Comparison of ENCODE assay signal across 1 cellular context in genomic region chr7:105012503-105013282, GRCh38.
A peak's percentile ranks its signal among the peaks of the same experiment; 100 is the strongest.
TF ChIP-seq lines count a peak whose summit lies in the region.

No MANE protein-coding gene starts in this region.

TF ChIP-seq in HEK293, 187 proteins besides CTCF, POLR2A, EP300 and RAD21 (continued from another document and continues in another):
- TF ChIP-seq ZNF266 (tag by site-specific recombination; IDR thresholded peaks at IDR 0.05; ENCODE audit: low read depth) (no peak), ZEB2 (tag by site-specific recombination; IDR thresholded peaks at IDR 0.05) (peak; percentile 98), HOXA7 (CRISPR knock-in tag; IDR thresholded peaks at IDR 0.05; ENCODE audit: borderline replicate concordance) (no peak), ZNF555 (tag by site-specific recombination; conservative IDR thresholded peaks at IDR 0.05) (no peak), GLI2 (tag by site-specific recombination; IDR thresholded peaks at IDR 0.05; ENCODE audit: borderline replicate concordance, low read depth) (no peak), ZNF112 (tag by site-specific recombination; IDR thresholded peaks at IDR 0.05) (no peak), ZNF48 (tag by site-specific recombination; IDR thresholded peaks at IDR 0.05) (no peak), ZNF157 (tag by site-specific recombination; IDR thresholded peaks at IDR 0.05) (no peak), ZNF473 (tag by site-specific recombination; IDR thresholded peaks at IDR 0.05) (no peak), HOXC10 (CRISPR knock-in tag; IDR thresholded peaks at IDR 0.05) (no peak; the same call in 1 of the 2 replicates), ZNF146 (tag by site-specific recombination; IDR thresholded peaks at IDR 0.05) (peak; percentile 60), ZSCAN30 (tag by site-specific recombination; IDR thresholded peaks at IDR 0.05) (peak; percentile 95), ZNF394 (tag by site-specific recombination; IDR thresholded peaks at IDR 0.05; ENCODE audit: borderline replicate concordance) (peak; percentile 75), KLF10 (tag by site-specific recombination; IDR thresholded peaks at IDR 0.05) (peak; percentile 96), ZNF132 (tag by site-specific recombination; IDR thresholded peaks at IDR 0.05; ENCODE audit: borderline replicate concordance) (no peak), SCRT2 (tag by site-specific recombination; IDR thresholded peaks at IDR 0.05) (peak; percentile 79), ZNF174 (tag by site-specific recombination; IDR thresholded peaks at IDR 0.05) (no peak), ZNF121 (tag by site-specific recombination; IDR thresholded peaks at IDR 0.05) (peak; percentile 49; the same call in 1 of the 2 replicates), ZNF433 (tag by site-specific recombination; IDR thresholded peaks at IDR 0.05; ENCODE audit: low read depth) (no peak), ZNF707 (tag by site-specific recombination; IDR thresholded peaks at IDR 0.05) (no peak), ZFHX2 (tag by site-specific recombination; conservative IDR thresholded peaks at IDR 0.05) (peak; percentile 99), ZNF843 (tag by site-specific recombination; IDR thresholded peaks at IDR 0.05) (peak; percentile 89), ZNF292 (tag by site-specific recombination; IDR thresholded peaks at IDR 0.05; ENCODE audit: borderline replicate concordance, low read depth) (no peak), ZNF837 (tag by site-specific recombination; IDR thresholded peaks at IDR 0.05) (peak; percentile 61; the same call in 1 of the 2 replicates), KLF1 (tag by site-specific recombination; IDR thresholded peaks at IDR 0.05) (peak; percentile 94), SP3 (tag by site-specific recombination; IDR thresholded peaks at IDR 0.05) (peak; percentile 77), ZSCAN16 (tag by site-specific recombination; IDR thresholded peaks at IDR 0.05) (peak; percentile 43; the same call in 1 of the 2 replicates), PRDM10 (tag by site-specific recombination; IDR thresholded peaks at IDR 0.05) (no peak; the same call in 1 of the 2 replicates), ZNF610 (tag by site-specific recombination; IDR thresholded peaks at IDR 0.05; ENCODE audit: borderline replicate concordance) (peak; percentile 89), ZNF549 (tag by site-specific recombination; IDR thresholded peaks at IDR 0.05) (no peak), SETDB1 (IDR thresholded peaks at IDR 0.05; ENCODE audit: insufficient read length, low read length) (no peak), ZNF664 (tag by site-specific recombination; IDR thresholded peaks at IDR 0.05) (no peak), KLF8 (tag by site-specific recombination; IDR thresholded peaks at IDR 0.05) (peak; percentile 99), ZNF777 (tag by site-specific recombination; IDR thresholded peaks at IDR 0.05; ENCODE audit: borderline replicate concordance) (no peak), ZNF792 (tag by site-specific recombination; IDR thresholded peaks at IDR 0.05) (peak; percentile 56; the same call in 1 of the 2 replicates), ZNF10 (tag by site-specific recombination; IDR thresholded peaks at IDR 0.05) (no peak; the same call in 1 of the 2 replicates), ZNF26 (tag by site-specific recombination; IDR thresholded peaks at IDR 0.05) (no peak), ZNF621 (tag by site-specific recombination; IDR thresholded peaks at IDR 0.05) (no peak), REPIN1 (tag by site-specific recombination; IDR thresholded peaks at IDR 0.05; ENCODE audit: low read depth) (0 out of 2 replicates have a peak, but pooled peaks have one; percentile 20), YY2 (tag by site-specific recombination; IDR thresholded peaks at IDR 0.05) (peak; percentile 82), MYNN (tag by site-specific recombination; IDR thresholded peaks at IDR 0.05; ENCODE audit: borderline replicate concordance) (no peak), GLI4 (tag by site-specific recombination; IDR thresholded peaks at IDR 0.05) (peak; percentile 6), ZNF19 (tag by site-specific recombination; IDR thresholded peaks at IDR 0.05; ENCODE audit: low read depth) (no peak), ZNF571 (tag by site-specific recombination; IDR thresholded peaks at IDR 0.05) (no peak), FEZF1 (tag by site-specific recombination; IDR thresholded peaks at IDR 0.05) (peak; percentile 34; the same call in 1 of the 2 replicates), KLF9 (tag by site-specific recombination; IDR thresholded peaks at IDR 0.05; ENCODE audit: low read depth) (peak; percentile 74), ZNF701 (tag by site-specific recombination; IDR thresholded peaks at IDR 0.05) (no peak), ZBTB17 (tag by site-specific recombination; IDR thresholded peaks at IDR 0.05) (peak; percentile 92), ZBTB1 (tag by site-specific recombination; IDR thresholded peaks at IDR 0.05) (peak; percentile 89; the same call in 1 of the 2 replicates), ZNF37A (tag by site-specific recombination; IDR thresholded peaks at IDR 0.05) (no peak), KLF7 (tag by site-specific recombination; IDR thresholded peaks at IDR 0.05; ENCODE audit: borderline replicate concordance) (peak; percentile 97), ZNF324 (tag by site-specific recombination; IDR thresholded peaks at IDR 0.05) (peak; percentile 96), ZNF677 (tag by site-specific recombination; IDR thresholded peaks at IDR 0.05) (no peak), TRIM28 (IDR thresholded peaks at IDR 0.05; ENCODE audit: borderline replicate concordance, low read length) (no peak), ZNF530 (tag by site-specific recombination; IDR thresholded peaks at IDR 0.05; ENCODE audit: low read depth) (no peak), ZNF521 (tag by site-specific recombination; IDR thresholded peaks at IDR 0.05) (no peak), ZNF600 (tag by site-specific recombination; IDR thresholded peaks at IDR 0.05) (peak; percentile 96), ZNF23 (tag by site-specific recombination; IDR thresholded peaks at IDR 0.05; ENCODE audit: borderline replicate concordance) (peak; percentile 75; the same call in 1 of the 2 replicates), HOXD13 (CRISPR knock-in tag; IDR thresholded peaks at IDR 0.05; ENCODE audit: borderline replicate concordance) (no peak; the same call in 1 of the 2 replicates), ZBTB20 (tag by site-specific recombination; IDR thresholded peaks at IDR 0.05) (peak; percentile 77), GLIS1 (tag by site-specific recombination; IDR thresholded peaks at IDR 0.05) (peak; percentile 89)
- TF ChIP-seq, protein P1, sequence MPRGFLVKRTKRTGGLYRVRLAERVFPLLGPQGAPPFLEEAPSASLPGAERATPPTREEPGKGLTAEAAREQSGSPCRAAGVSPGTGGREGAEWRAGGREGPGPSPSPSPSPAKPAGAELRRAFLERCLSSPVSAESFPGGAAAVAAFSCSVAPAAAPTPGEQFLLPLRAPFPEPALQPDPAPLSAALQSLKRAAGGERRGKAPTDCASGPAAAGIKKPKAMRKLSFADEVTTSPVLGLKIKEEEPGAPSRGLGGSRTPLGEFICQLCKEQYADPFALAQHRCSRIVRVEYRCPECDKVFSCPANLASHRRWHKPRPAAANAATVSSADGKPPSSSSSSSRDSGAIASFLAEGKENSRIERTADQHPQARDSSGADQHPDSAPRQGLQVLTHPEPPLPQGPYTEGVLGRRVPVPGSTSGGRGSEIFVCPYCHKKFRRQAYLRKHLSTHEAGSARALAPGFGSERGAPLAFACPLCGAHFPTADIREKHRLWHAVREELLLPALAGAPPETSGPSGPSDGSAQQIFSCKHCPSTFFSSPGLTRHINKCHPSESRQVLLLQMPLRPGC (tag by site-specific recombination; IDR thresholded peaks at IDR 0.05), result peak; percentile 97
- TF ChIP-seq, protein P2, sequence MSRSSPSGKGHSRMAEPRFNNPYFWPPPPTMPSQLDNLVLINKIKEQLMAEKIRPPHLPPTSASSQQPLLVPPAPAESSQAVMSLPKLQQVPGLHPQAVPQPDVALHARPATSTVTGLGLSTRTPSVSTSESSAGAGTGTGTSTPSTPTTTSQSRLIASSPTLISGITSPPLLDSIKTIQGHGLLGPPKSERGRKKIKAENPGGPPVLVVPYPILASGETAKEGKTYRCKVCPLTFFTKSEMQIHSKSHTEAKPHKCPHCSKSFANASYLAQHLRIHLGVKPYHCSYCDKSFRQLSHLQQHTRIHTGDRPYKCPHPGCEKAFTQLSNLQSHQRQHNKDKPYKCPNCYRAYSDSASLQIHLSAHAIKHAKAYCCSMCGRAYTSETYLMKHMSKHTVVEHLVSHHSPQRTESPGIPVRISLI (tag by site-specific recombination; IDR thresholded peaks at IDR 0.05), result no peak
- TF ChIP-seq, protein P3, sequence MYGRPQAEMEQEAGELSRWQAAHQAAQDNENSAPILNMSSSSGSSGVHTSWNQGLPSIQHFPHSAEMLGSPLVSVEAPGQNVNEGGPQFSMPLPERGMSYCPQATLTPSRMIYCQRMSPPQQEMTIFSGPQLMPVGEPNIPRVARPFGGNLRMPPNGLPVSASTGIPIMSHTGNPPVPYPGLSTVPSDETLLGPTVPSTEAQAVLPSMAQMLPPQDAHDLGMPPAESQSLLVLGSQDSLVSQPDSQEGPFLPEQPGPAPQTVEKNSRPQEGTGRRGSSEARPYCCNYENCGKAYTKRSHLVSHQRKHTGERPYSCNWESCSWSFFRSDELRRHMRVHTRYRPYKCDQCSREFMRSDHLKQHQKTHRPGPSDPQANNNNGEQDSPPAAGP (tag by site-specific recombination; IDR thresholded peaks at IDR 0.05), result peak; percentile 87
- TF ChIP-seq, protein P4, sequence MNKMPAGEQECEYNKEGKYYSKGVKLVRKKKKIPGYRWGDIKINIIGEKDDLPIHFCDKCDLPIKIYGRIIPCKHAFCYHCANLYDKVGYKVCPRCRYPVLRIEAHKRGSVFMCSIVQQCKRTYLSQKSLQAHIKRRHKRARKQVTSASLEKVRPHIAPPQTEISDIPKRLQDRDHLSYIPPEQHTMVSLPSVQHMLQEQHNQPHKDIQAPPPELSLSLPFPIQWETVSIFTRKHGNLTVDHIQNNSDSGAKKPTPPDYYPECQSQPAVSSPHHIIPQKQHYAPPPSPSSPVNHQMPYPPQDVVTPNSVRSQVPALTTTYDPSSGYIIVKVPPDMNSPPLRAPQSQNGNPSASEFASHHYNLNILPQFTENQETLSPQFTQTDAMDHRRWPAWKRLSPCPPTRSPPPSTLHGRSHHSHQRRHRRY (tag by site-specific recombination; IDR thresholded peaks at IDR 0.05), result no peak
- TF ChIP-seq, protein P5, sequence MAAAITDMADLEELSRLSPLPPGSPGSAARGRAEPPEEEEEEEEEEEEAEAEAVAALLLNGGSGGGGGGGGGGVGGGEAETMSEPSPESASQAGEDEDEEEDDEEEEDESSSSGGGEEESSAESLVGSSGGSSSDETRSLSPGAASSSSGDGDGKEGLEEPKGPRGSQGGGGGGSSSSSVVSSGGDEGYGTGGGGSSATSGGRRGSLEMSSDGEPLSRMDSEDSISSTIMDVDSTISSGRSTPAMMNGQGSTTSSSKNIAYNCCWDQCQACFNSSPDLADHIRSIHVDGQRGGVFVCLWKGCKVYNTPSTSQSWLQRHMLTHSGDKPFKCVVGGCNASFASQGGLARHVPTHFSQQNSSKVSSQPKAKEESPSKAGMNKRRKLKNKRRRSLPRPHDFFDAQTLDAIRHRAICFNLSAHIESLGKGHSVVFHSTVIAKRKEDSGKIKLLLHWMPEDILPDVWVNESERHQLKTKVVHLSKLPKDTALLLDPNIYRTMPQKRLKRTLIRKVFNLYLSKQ (tag by site-specific recombination; IDR thresholded peaks at IDR 0.05; ENCODE audit: borderline replicate concordance), result 0 out of 2 replicates have a peak, but pooled peaks have one; percentile 27
- TF ChIP-seq, protein P6, sequence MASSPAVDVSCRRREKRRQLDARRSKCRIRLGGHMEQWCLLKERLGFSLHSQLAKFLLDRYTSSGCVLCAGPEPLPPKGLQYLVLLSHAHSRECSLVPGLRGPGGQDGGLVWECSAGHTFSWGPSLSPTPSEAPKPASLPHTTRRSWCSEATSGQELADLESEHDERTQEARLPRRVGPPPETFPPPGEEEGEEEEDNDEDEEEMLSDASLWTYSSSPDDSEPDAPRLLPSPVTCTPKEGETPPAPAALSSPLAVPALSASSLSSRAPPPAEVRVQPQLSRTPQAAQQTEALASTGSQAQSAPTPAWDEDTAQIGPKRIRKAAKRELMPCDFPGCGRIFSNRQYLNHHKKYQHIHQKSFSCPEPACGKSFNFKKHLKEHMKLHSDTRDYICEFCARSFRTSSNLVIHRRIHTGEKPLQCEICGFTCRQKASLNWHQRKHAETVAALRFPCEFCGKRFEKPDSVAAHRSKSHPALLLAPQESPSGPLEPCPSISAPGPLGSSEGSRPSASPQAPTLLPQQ (tag by site-specific recombination; IDR thresholded peaks at IDR 0.05), result peak; percentile 71; the same call in 1 of the 2 replicates
